1 cellular context compared by ENCODE assay signal in genomic region chr3:193896419-193896818, GRCh38.
TF ChIP-seq lines count a peak whose summit lies in the region.

No MANE protein-coding gene starts in this region.

TF ChIP-seq in H1, 55 proteins besides CTCF, POLR2A, EP300 and RAD21:
- no peak for TF ChIP-seq CTBP2 (IDR thresholded peaks at IDR 0.05; ENCODE audit: borderline replicate concordance, insufficient read depth, insufficient read length, low read length)
- TF ChIP-seq RBBP5 (IDR thresholded peaks at IDR 0.05; ENCODE audit: borderline replicate concordance, low read depth, low read length) = no peak
- no peak for TF ChIP-seq PHF8 (conservative IDR thresholded peaks at IDR 0.05; ENCODE audit: low read depth, low read length)
- no peak for TF ChIP-seq JUN (IDR thresholded peaks at IDR 0.05; ENCODE audit: low read depth, low read length)
- TF ChIP-seq ZNF274 (IDR thresholded peaks at IDR 0.05; ENCODE audit: borderline replicate concordance, extremely low read depth, low read length) = no peak
- no peak for TF ChIP-seq KDM1A (IDR thresholded peaks at IDR 0.05; ENCODE audit: borderline replicate concordance, low read length)
- TF ChIP-seq SIRT6 (IDR thresholded peaks at IDR 0.05; ENCODE audit: low read length) = no peak
- TF ChIP-seq ATF3 (IDR thresholded peaks at IDR 0.05; ENCODE audit: insufficient read depth, low read depth, low read length) = no peak
- no peak for TF ChIP-seq TAF7 (optimal IDR thresholded peaks at IDR 0.05; ENCODE audit: borderline replicate concordance, low read depth, low read length)
- no peak for TF ChIP-seq EGR1 (IDR thresholded peaks at IDR 0.05; ENCODE audit: borderline replicate concordance, low read depth, low read length)
- TF ChIP-seq ASH2L (IDR thresholded peaks at IDR 0.05; ENCODE audit: low read length) = no peak
- no peak for TF ChIP-seq CBX8 (IDR thresholded peaks at IDR 0.05; ENCODE audit: borderline replicate concordance, low read depth, low read length)
- TF ChIP-seq HDAC6 (IDR thresholded peaks at IDR 0.05; ENCODE audit: low read depth, low read length) = no peak
